Comparison of ENCODE assay signal across 27 cellular contexts in genomic region chr5:166188482-166188881, GRCh38.
"Had no signal": no experiment of that assay in that cellular context is flagged by ENCODE, and none has a peak within 500 bp of the region (broad histone marks: within the 10 kb centered on the region; RNA-seq: fewer than 3 reads in every experiment).

No MANE protein-coding gene starts in this region.

- H3K9me3 ChIP-seq: ascending aorta, esophagus muscularis mucosa, gastrocnemius medialis had no signal

- H3K27ac ChIP-seq: ascending aorta, brain microvascular endothelial cell, coronary artery, dorsolateral prefrontal cortex, esophagus muscularis mucosa, foreskin keratinocyte, gastrocnemius medialis had no signal

- H3K36me3 Mint-ChIP-seq: activated CD4-positive, alpha-beta memory T cell treated with anti-CD3 and anti-CD28 coated beads for 36 hours; activated naive CD4-positive, alpha-beta T cell treated with anti-CD3 and anti-CD28 coated beads, Interleukin-2, amount 10 ng/mL, durations not matched to agents 7 days and 5 days; activated naive CD4-positive, alpha-beta T cell treated with anti-CD3 and anti-CD28 coated beads, Interleukin-2, amount 50 U/mL, for 72 hours; activated naive CD8-positive, alpha-beta T cell treated with anti-CD3 and anti-CD28 coated beads, Interleukin-2, amount 10 ng/mL, durations not matched to agents 7 days and 5 days had no signal

- H3K4me1 Mint-ChIP-seq: activated CD4-positive, alpha-beta T cell treated with anti-CD3 and anti-CD28 coated beads for 36 hours; activated CD4-positive, alpha-beta T cell treated with anti-CD3 and anti-CD28 coated beads, Interleukin-2, amount 10 ng/mL, durations not matched to agents 24 days and 14 days; activated naive CD4-positive, alpha-beta T cell treated with anti-CD3 and anti-CD28 coated beads, Interleukin-2, amount 10 ng/mL, durations not matched to agents 7 days and 5 days; activated naive CD8-positive, alpha-beta T cell treated with anti-CD3 and anti-CD28 coated beads, Interleukin-2, amount 10 ng/mL, durations not matched to agents 7 days and 5 days; central memory CD8-positive, alpha-beta T cell had no signal

- H3K4me3 ChIP-seq: ascending aorta, coronary artery, dorsolateral prefrontal cortex, esophagus muscularis mucosa, gastrocnemius medialis had no signal

- DNase-seq: activated CD4-positive, alpha-beta memory T cell treated with anti-CD3 and anti-CD28 coated beads for 36 hours; activated CD4-positive, alpha-beta T cell treated with anti-CD3 and anti-CD28 coated beads for 36 hours; activated CD4-positive, alpha-beta T cell treated with anti-CD3 and anti-CD28 coated beads, Interleukin-2, amount 10 ng/mL, durations not matched to agents 24 days and 14 days; activated CD4-positive, CD25-positive, alpha-beta regulatory T cell; activated CD4-positive, CD25-positive, alpha-beta regulatory T cell treated with anti-CD3 and anti-CD28 coated beads, Interleukin-2, amount 50 U/mL, for 72 hours; activated CD8-positive, alpha-beta memory T cell treated with anti-CD3 and anti-CD28 coated beads, Interleukin-2, amount 50 U/mL, for 48 hours; activated gamma-delta T cell; activated naive CD4-positive, alpha-beta T cell; activated naive CD4-positive, alpha-beta T cell treated with anti-CD3 and anti-CD28 coated beads, Interleukin-2, amount 10 ng/mL, durations not matched to agents 7 days and 5 days; activated naive CD8-positive, alpha-beta T cell treated with anti-CD3 and anti-CD28 coated beads, Interleukin-2, amount 10 ng/mL, durations not matched to agents 7 days and 5 days; activated T-cell treated with anti-CD3 and anti-CD28 coated beads for 4 hours; activated T-cell treated with anti-CD3 and anti-CD28 coated beads, Interleukin-2, amount 50 U/mL, for 24 hours; activated T-cell treated with anti-CD3 and anti-CD28 coated beads, Interleukin-2, amount 50 U/mL, for 72 hours; brain microvascular endothelial cell; dorsolateral prefrontal cortex; effector memory CD4-positive, alpha-beta T cell; erythroblast; foreskin keratinocyte; gastrocnemius medialis; glutamatergic neuron; T-helper 2 cell had no signal

- H3K36me3 ChIP-seq: ascending aorta, brain microvascular endothelial cell, esophagus muscularis mucosa, gastrocnemius medialis had no signal

- H3K27me3 ChIP-seq: ascending aorta, brain microvascular endothelial cell, dorsolateral prefrontal cortex, esophagus muscularis mucosa, foreskin keratinocyte, gastrocnemius medialis had no signal

- H3K4me3 Mint-ChIP-seq: activated CD4-positive, alpha-beta memory T cell treated with anti-CD3 and anti-CD28 coated beads for 36 hours; activated CD4-positive, alpha-beta T cell treated with anti-CD3 and anti-CD28 coated beads for 36 hours; activated CD4-positive, alpha-beta T cell treated with anti-CD3 and anti-CD28 coated beads, Interleukin-2, amount 10 ng/mL, durations not matched to agents 24 days and 14 days; activated naive CD4-positive, alpha-beta T cell treated with anti-CD3 and anti-CD28 coated beads, Interleukin-2, amount 10 ng/mL, durations not matched to agents 7 days and 5 days; activated naive CD8-positive, alpha-beta T cell treated with anti-CD3 and anti-CD28 coated beads, Interleukin-2, amount 10 ng/mL, durations not matched to agents 7 days and 5 days; activated T-cell treated with anti-CD3 and anti-CD28 coated beads, Interleukin-2, amount 50 U/mL, for 24 hours; activated T-cell treated with anti-CD3 and anti-CD28 coated beads, Interleukin-2, amount 50 U/mL, for 72 hours; central memory CD8-positive, alpha-beta T cell; dendritic cell treated with granulocyte-macrophage colony-stimulating factor and Interleukin-4, amounts not matched to agents 40 ng/mL and 50 ng/mL, for 4 days had no signal

- H3K4me1 ChIP-seq: ascending aorta, esophagus muscularis mucosa, foreskin keratinocyte, gastrocnemius medialis had no signal

- H3K27ac Mint-ChIP-seq: activated CD4-positive, alpha-beta memory T cell treated with anti-CD3 and anti-CD28 coated beads for 36 hours; activated CD4-positive, alpha-beta T cell treated with anti-CD3 and anti-CD28 coated beads for 36 hours; activated CD4-positive, alpha-beta T cell treated with anti-CD3 and anti-CD28 coated beads, Interleukin-2, amount 10 ng/mL, durations not matched to agents 24 days and 14 days; activated naive CD4-positive, alpha-beta T cell treated with anti-CD3 and anti-CD28 coated beads, Interleukin-2, amount 10 ng/mL, durations not matched to agents 7 days and 5 days; activated naive CD4-positive, alpha-beta T cell treated with anti-CD3 and anti-CD28 coated beads, Interleukin-2, amount 50 U/mL, for 72 hours; activated naive CD8-positive, alpha-beta T cell treated with anti-CD3 and anti-CD28 coated beads, Interleukin-2, amount 10 ng/mL, durations not matched to agents 7 days and 5 days; activated T-cell treated with anti-CD3 and anti-CD28 coated beads, Interleukin-2, amount 50 U/mL, for 24 hours; activated T-cell treated with anti-CD3 and anti-CD28 coated beads, Interleukin-2, amount 50 U/mL, for 72 hours; dendritic cell treated with granulocyte-macrophage colony-stimulating factor and Interleukin-4, amounts not matched to agents 40 ng/mL and 50 ng/mL, for 4 days had no signal

- H3K27me3 Mint-ChIP-seq: activated CD4-positive, alpha-beta memory T cell treated with anti-CD3 and anti-CD28 coated beads for 36 hours; activated CD4-positive, alpha-beta T cell treated with anti-CD3 and anti-CD28 coated beads for 36 hours; activated CD4-positive, alpha-beta T cell treated with anti-CD3 and anti-CD28 coated beads, Interleukin-2, amount 10 ng/mL, durations not matched to agents 24 days and 14 days; activated naive CD4-positive, alpha-beta T cell treated with anti-CD3 and anti-CD28 coated beads, Interleukin-2, amount 10 ng/mL, durations not matched to agents 7 days and 5 days; activated naive CD8-positive, alpha-beta T cell treated with anti-CD3 and anti-CD28 coated beads, Interleukin-2, amount 10 ng/mL, durations not matched to agents 7 days and 5 days; activated T-cell treated with anti-CD3 and anti-CD28 coated beads, Interleukin-2, amount 50 U/mL, for 24 hours; central memory CD8-positive, alpha-beta T cell; dendritic cell treated with granulocyte-macrophage colony-stimulating factor and Interleukin-4, amounts not matched to agents 40 ng/mL and 50 ng/mL, for 4 days had no signal
